In the genomic region with DNA sequence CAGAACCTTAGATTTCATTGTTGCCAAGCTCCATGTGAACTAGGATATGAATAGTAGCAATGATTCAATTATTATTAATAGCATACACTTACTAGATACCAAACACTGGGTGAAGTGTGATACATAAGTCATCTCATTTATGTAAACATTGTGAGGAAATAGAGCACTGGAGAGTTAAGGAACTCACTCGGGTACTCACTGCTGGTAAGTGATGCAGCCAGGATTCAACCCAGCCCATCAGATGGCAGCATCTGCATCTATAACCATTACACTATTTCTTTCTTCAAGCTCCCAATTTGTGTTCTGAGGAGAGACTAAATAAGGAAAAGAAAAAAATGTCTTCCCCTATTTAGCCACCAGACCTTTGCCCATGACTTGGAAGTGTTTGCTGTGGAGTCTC, we compare ENCODE assay signal across 11 cellular contexts. TPM values are rescaled to one million over a fixed set of nuclear protein-coding genes. Genes with fewer than 3 reads are reported as not detected.
DNase-seq lines count a peak whose midpoint lies in the region; ATAC-seq and TF ChIP-seq lines count a peak whose summit lies in the region.
"Had no signal": no experiment of that assay in that cellular context is flagged by ENCODE, and none has a peak within 500 bp of the region (broad histone marks: within the 10 kb centered on the region; RNA-seq: fewer than 3 reads in every experiment).

No MANE protein-coding gene starts in this region.

- no peaks in the 10 kb centered on the region for H3K36me3 ChIP-seq in tibial artery

- no peak overlapping the region for H3K4me3 ChIP-seq in tibial artery

- H3K36me3 Mint-ChIP-seq in activated CD4-positive, alpha-beta T cell treated with anti-CD3 and anti-CD28 coated beads for 36 hours (ENCODE audit: low read depth): peaks cover 2% of the 10 kb centered on the region
- peaks cover 6% of the 10 kb centered on the region for H3K36me3 Mint-ChIP-seq in activated CD4-positive, alpha-beta T cell treated with anti-CD3 and anti-CD28 coated beads, Interleukin-2, amount 10 ng/mL, durations not matched to agents 7 days and 5 days (ENCODE audit: low read depth)
- H3K36me3 Mint-ChIP-seq: naive B cell had no signal

- H3K27me3 ChIP-seq in tibial artery: no peaks in the 10 kb centered on the region

- TF ChIP-seq CTCF in VCaP (conservative IDR thresholded peaks at IDR 0.05) (0 out of 2 replicates have a peak, but pooled peaks have one; percentile 8), tibial artery (IDR thresholded peaks at IDR 0.05) (peak; percentile 56 to 57)

- no peaks in the 10 kb centered on the region for H3K9me3 ChIP-seq in tibial artery

- peak; percentile 27 for DNase-seq in activated CD4-positive, alpha-beta T cell treated with anti-CD3 and anti-CD28 coated beads for 36 hours
- no peak for DNase-seq in activated CD4-positive, alpha-beta T cell treated with anti-CD3 and anti-CD28 coated beads, Interleukin-2, amount 10 ng/mL, durations not matched to agents 7 days and 5 days
- DNase-seq in head of caudate nucleus (peak in 31 of 42 donors; percentile 14 to 78 (median 47)), tibial artery (peak in 1 of 2 donors; percentile 65), occipital lobe (lab: John Stamatoyannopoulos, UW) (no peak), SHP77 (lab: John Stamatoyannopoulos, UW) (no peak), germinal center (ENCODE audit: low spot score) (no peak)
- DNase-seq: effector CD8-positive, alpha-beta T cell; naive B cell had no signal

- intact Hi-C loops in activated CD4-positive, alpha-beta T cell treated with anti-CD3 and anti-CD28 coated beads for 36 hours (cut with DNase I, micrococcal nuclease): loop anchor here in 1 of 2 experiments (10.0 kb wide), 1 partner anchor 415 kb away; no protein-coding TSS in a partner anchor
- intact Hi-C loops in head of caudate nucleus (cut with DNase I) (no loop called here), tibial artery (cut with DNase I; ENCODE audit: low total_unique reads) (loop anchor here (5.0 kb wide), 2 partner anchors 403 to 418 kb away; no protein-coding TSS in a partner anchor)

- no peak overlapping the region for H3K4me3 Mint-ChIP-seq in activated CD4-positive, alpha-beta T cell treated with anti-CD3 and anti-CD28 coated beads for 36 hours
- H3K4me3 Mint-ChIP-seq in activated CD4-positive, alpha-beta T cell treated with anti-CD3 and anti-CD28 coated beads, Interleukin-2, amount 10 ng/mL, durations not matched to agents 7 days and 5 days: no peak overlapping the region
- H3K4me3 Mint-ChIP-seq: naive B cell had no signal

- peak; percentile 26 for ATAC-seq in activated CD4-positive, alpha-beta T cell treated with anti-CD3 and anti-CD28 coated beads for 36 hours

- CTCF ChIA-PET in activated CD4-positive, alpha-beta T cell treated with anti-CD3 and anti-CD28 coated beads for 36 hours (lab: Charles Lee): interaction anchor here (1.3 kb wide), 1 partner anchor 11 kb away, joined by 6 read pairs; no protein-coding TSS in a partner anchor
- CTCF ChIA-PET in activated CD4-positive, alpha-beta T cell treated with anti-CD3 and anti-CD28 coated beads, Interleukin-2, amount 10 ng/mL, durations not matched to agents 7 days and 5 days (lab: Charles Lee): interaction anchor here (0.5 to 2.5 kb wide), 6 partner anchors 10 to 415 kb away, joined by 3 to 8 read pairs (median 5); a partner anchor contains a TSS

- H3K9me3 Mint-ChIP-seq in activated CD4-positive, alpha-beta T cell treated with anti-CD3 and anti-CD28 coated beads for 36 hours (ENCODE audit: low read depth): no peaks in the 10 kb centered on the region
- no peaks in the 10 kb centered on the region for H3K9me3 Mint-ChIP-seq in activated CD4-positive, alpha-beta T cell treated with anti-CD3 and anti-CD28 coated beads, Interleukin-2, amount 10 ng/mL, durations not matched to agents 7 days and 5 days
- H3K9me3 Mint-ChIP-seq: naive B cell had no signal

- POLR2A ChIA-PET in activated CD4-positive, alpha-beta T cell treated with anti-CD3 and anti-CD28 coated beads for 36 hours (lab: Charles Lee): no interaction called here
- POLR2A ChIA-PET in activated CD4-positive, alpha-beta T cell treated with anti-CD3 and anti-CD28 coated beads, Interleukin-2, amount 10 ng/mL, durations not matched to agents 7 days and 5 days (lab: Charles Lee): no interaction called here

- no peak overlapping the region for H3K27ac Mint-ChIP-seq in activated CD4-positive, alpha-beta T cell treated with anti-CD3 and anti-CD28 coated beads for 36 hours
- H3K27ac Mint-ChIP-seq in activated CD4-positive, alpha-beta T cell treated with anti-CD3 and anti-CD28 coated beads, Interleukin-2, amount 10 ng/mL, durations not matched to agents 7 days and 5 days: no peak overlapping the region
- H3K27ac Mint-ChIP-seq: naive B cell had no signal

- no peak overlapping the region for H3K27ac ChIP-seq in VCaP
- peak overlapping the region in 1 of 2 donors; percentile 51 for H3K27ac ChIP-seq in tibial artery
- H3K27ac ChIP-seq: C4-2B had no signal

- H3K4me1 ChIP-seq in tibial artery: peaks cover 0 to 16% (median 3%) of the 10 kb centered on the region in 4 donors

- H3K4me1 Mint-ChIP-seq in activated CD4-positive, alpha-beta T cell treated with anti-CD3 and anti-CD28 coated beads for 36 hours: no peaks in the 10 kb centered on the region
- H3K4me1 Mint-ChIP-seq in activated CD4-positive, alpha-beta T cell treated with anti-CD3 and anti-CD28 coated beads, Interleukin-2, amount 10 ng/mL, durations not matched to agents 7 days and 5 days: no peaks in the 10 kb centered on the region
- H3K4me1 Mint-ChIP-seq: naive B cell had no signal

- no peaks in the 10 kb centered on the region for H3K27me3 Mint-ChIP-seq in activated CD4-positive, alpha-beta T cell treated with anti-CD3 and anti-CD28 coated beads for 36 hours
- H3K27me3 Mint-ChIP-seq in activated CD4-positive, alpha-beta T cell treated with anti-CD3 and anti-CD28 coated beads, Interleukin-2, amount 10 ng/mL, durations not matched to agents 7 days and 5 days: no peaks in the 10 kb centered on the region
- H3K27me3 Mint-ChIP-seq: naive B cell had no signal

RNA-seq across cellular contexts. Expression of a gene that starts 10.2 kb away (rescaled TPM):
- 10 to 100 TPM; 59.4 to 85.2 TPM for total RNA-seq in activated CD4-positive, alpha-beta T cell treated with anti-CD3 and anti-CD28 coated beads for 36 hours
- total RNA-seq in activated CD4-positive, alpha-beta T cell treated with anti-CD3 and anti-CD28 coated beads, Interleukin-2, amount 10 ng/mL, durations not matched to agents 7 days and 5 days: 10 to 100 TPM; 51.2 to 70.3 TPM
- total RNA-seq in occipital lobe: 55.2 TPM

RNA-seq across cellular contexts. Expression of a gene that starts 38.8 kb away (rescaled TPM):
- total RNA-seq in activated CD4-positive, alpha-beta T cell treated with anti-CD3 and anti-CD28 coated beads for 36 hours: 1 to 10 TPM; 9.0 to 9.8 TPM
- 1 to 10 TPM; 8.9 TPM for total RNA-seq in activated CD4-positive, alpha-beta T cell treated with anti-CD3 and anti-CD28 coated beads, Interleukin-2, amount 10 ng/mL, durations not matched to agents 7 days and 5 days
- 6.4 TPM for total RNA-seq in occipital lobe

RNA-seq across cellular contexts. Expression of a gene that starts 39.1 kb away (rescaled TPM):
- 1 to 10 TPM; 9.2 to 9.8 TPM for total RNA-seq in activated CD4-positive, alpha-beta T cell treated with anti-CD3 and anti-CD28 coated beads for 36 hours
- 10 to 100 TPM; 13.0 to 13.2 TPM for total RNA-seq in activated CD4-positive, alpha-beta T cell treated with anti-CD3 and anti-CD28 coated beads, Interleukin-2, amount 10 ng/mL, durations not matched to agents 7 days and 5 days
- 10.8 TPM for total RNA-seq in occipital lobe

Comparison
In these comparisons a context has a peak if more than half of its experiments do, and no peak if none do; other contexts are left out.
1. DNase-seq: peak in activated CD4-positive, alpha-beta T cell treated with anti-CD3 and anti-CD28 coated beads for 36 hours (single experiment) and head of caudate nucleus (31 of 42); none in activated CD4-positive, alpha-beta T cell treated with anti-CD3 and anti-CD28 coated beads, Interleukin-2, amount 10 ng/mL, durations not matched to agents 7 days and 5 days (single experiment), occipital lobe (single experiment), SHP77 (0 of 2) and germinal center (single experiment).